Comparison of ENCODE assay signal across 8 cellular contexts in the genomic region with DNA sequence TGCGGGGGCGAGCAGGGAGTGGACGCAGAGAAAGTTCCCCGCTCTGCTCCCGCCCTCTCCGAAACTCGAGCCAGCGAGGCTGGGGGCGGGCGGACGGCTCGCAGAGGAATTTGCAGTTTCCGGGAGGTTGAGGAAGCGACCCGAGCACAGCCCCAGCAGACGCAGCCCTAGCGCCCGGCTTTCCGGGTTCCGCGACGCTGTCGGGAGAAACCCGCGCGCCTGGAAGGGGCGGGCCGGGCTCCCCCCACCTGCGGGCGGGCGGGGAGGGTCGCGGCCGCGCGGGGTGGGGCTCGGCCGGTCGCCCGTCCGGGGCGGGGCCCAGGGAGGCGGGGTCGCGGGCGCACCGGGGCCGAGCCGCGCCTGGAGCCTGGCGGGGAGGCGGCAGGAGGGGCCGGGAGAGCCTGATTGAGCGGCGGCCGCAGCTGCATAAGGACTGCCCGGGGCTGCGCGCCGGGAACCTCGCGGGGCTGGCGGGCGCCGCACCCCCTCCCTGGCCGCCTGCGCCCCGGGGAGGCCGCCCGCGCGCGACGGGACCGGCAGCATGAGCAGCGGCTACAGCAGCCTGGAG. TPM values are rescaled to one million over a fixed set of nuclear protein-coding genes. Genes with fewer than 3 reads are reported as not detected.
DNase-seq lines count a peak whose midpoint lies in the region; ATAC-seq and TF ChIP-seq lines count a peak whose summit lies in the region.

A gene with protein sequence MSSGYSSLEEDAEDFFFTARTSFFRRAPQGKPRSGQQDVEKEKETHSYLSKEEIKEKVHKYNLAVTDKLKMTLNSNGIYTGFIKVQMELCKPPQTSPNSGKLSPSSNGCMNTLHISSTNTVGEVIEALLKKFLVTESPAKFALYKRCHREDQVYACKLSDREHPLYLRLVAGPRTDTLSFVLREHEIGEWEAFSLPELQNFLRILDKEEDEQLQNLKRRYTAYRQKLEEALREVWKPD (plus strand): TSS at position 404 of the 568 bp plus-strand sequence. CDS start 138 bp downstream, at position 542.

- TF ChIP-seq CTCF in AG04450 (IDR thresholded peaks at IDR 0.05; ENCODE audit: low read depth, low read length) (no peak), endothelial cell (IDR thresholded peaks at IDR 0.05; ENCODE audit: unreplicated experiment) (no peak), mucosa of descending colon (IDR thresholded peaks at IDR 0.05) (no peak)

- H3K27ac Mint-ChIP-seq in endothelial cell (ENCODE audit: unreplicated experiment): peak within 1 kb of the TSS; percentile 96

- H3K9me3 ChIP-seq in AG04450 (ENCODE audit: control insufficient read depth, insufficient read depth, low read length) (peaks cover 3% of the 10 kb centered on the region; the same call in 1 of the 2 replicates), mucosa of descending colon (no peaks in the 10 kb centered on the region)

- H3K27me3 Mint-ChIP-seq in endothelial cell (ENCODE audit: unreplicated experiment): peaks cover 10% of the 10 kb centered on the region

- POLR2A ChIA-PET in AG04450 (lab: Yijun Ruan, JAX): interaction anchor here (1.0 to 3.9 kb wide), 5 partner anchors 15 to 86 kb away, joined by 3 to 15 read pairs (median 6); no protein-coding TSS in a partner anchor

- H3K27ac ChIP-seq in AG04450 (ENCODE audit: low read depth, low read length): peak within 1 kb of the TSS; percentile 82

- peak within 1 kb of the TSS; percentile 98 for H3K4me3 Mint-ChIP-seq in endothelial cell (ENCODE audit: unreplicated experiment)

- intact Hi-C loops in mucosa of descending colon (cut with DNase I, micrococcal nuclease): loop anchor here (2.0 to 10.0 kb wide), 3 partner anchors 27 to 85 kb away; no protein-coding TSS in a partner anchor

- H3K4me3 ChIP-seq in AG04450 (ENCODE audit: low read depth, low read length) (peak within 1 kb of the TSS; percentile 90), mucosa of descending colon (peak within 1 kb of the TSS; percentile 90)

- peak; percentile 59 for ATAC-seq in GM18867 (IDR thresholded peaks at IDR 0.05; ENCODE audit: unreplicated experiment)
- peak; percentile 51 for ATAC-seq in HG03097 (IDR thresholded peaks at IDR 0.05; ENCODE audit: low FRiP score, unreplicated experiment)
- ATAC-seq in mucosa of descending colon: peak; percentile 78

- no peak for DNase-seq in AG04450 (ENCODE audit: low read depth, low spot score)
- DNase-seq in NOMO-1 treated with dmso at 0.1 percent for 144 hours (lab: John Stamatoyannopoulos, UW; ENCODE audit: unreplicated experiment): peak; percentile 72
- DNase-seq in activated CD8-positive, alpha-beta memory T cell treated with anti-CD3 and anti-CD28 coated beads, Interleukin-2, amount 50 U/mL, for 1 hour (ENCODE audit: extremely low read depth): peak; percentile 20
- peak; percentile 85 for DNase-seq in endothelial cell (ENCODE audit: low spot score)
- peak; percentile 80 to 91 (median 90) for DNase-seq in mucosa of descending colon
- DNase-seq in stimulated activated CD8-positive, alpha-beta memory T cell treated with anti-CD3 and anti-CD28 coated beads, Interleukin-7, amount 100 ng/mL, for 24 hours (ENCODE audit: low read depth): peak; percentile 39

- no peaks in the 10 kb centered on the region for H3K9me3 Mint-ChIP-seq in endothelial cell (ENCODE audit: unreplicated experiment)

- H3K4me1 ChIP-seq in mucosa of descending colon (ENCODE audit: low read depth): peaks cover 29% of the 10 kb centered on the region

- no peaks in the 10 kb centered on the region for H3K36me3 ChIP-seq in mucosa of descending colon (ENCODE audit: low read depth)

- peaks cover 13% of the 10 kb centered on the region for H3K36me3 Mint-ChIP-seq in endothelial cell (ENCODE audit: low read depth, unreplicated experiment)

- H3K27me3 ChIP-seq in AG04450 (ENCODE audit: control insufficient read depth, insufficient read depth, low read length): no peaks in the 10 kb centered on the region

- CTCF ChIA-PET in AG04450 (lab: Charles Lee): interaction anchor here (0.9 to 3.8 kb wide), 5 partner anchors 34 to 95 kb away, joined by 3 to 41 read pairs (median 8); no protein-coding TSS in a partner anchor

- H3K4me1 Mint-ChIP-seq in endothelial cell (ENCODE audit: unreplicated experiment): peaks cover 27% of the 10 kb centered on the region

RNA-seq across cellular contexts. Expression of the gene that starts here (rescaled TPM):
- polyA plus RNA-seq in AG04450 (2011; rRNA removed): 46.7 and 49.8 TPM in 2 replicates
- 86.4 and 86.8 TPM in 2 replicates for polyA minus RNA-seq in AG04450 (2011; rRNA and poly(A)+ RNA removed)
- total RNA-seq in endothelial cell (ENCODE audit: unreplicated experiment): 43.5 TPM
- 100 to 1,000 TPM in 1 of 3 donors, 10 to 100 TPM in 2; 88.0 to 331 (median 90.2) TPM for total RNA-seq in mucosa of descending colon
